ENCODE assay signal across 1 cellular context in genomic region chr9:112559629-112560413, GRCh38.
TF ChIP-seq lines count a peak whose summit lies in the region.

No MANE protein-coding gene starts in this region.

TF ChIP-seq in SK-N-SH treated with all-trans-retinoic acid at 6 μM for 48 hours, 23 proteins besides CTCF, POLR2A, EP300 and RAD21 (continued from another document):
- no peak for TF ChIP-seq CREB5 (CRISPR knock-in tag; IDR thresholded peaks at IDR 0.05; ENCODE audit: low read depth)
- TF ChIP-seq RARB (CRISPR knock-in tag; IDR thresholded peaks at IDR 0.05): no peak
- TF ChIP-seq TSHZ2 (CRISPR knock-in tag; IDR thresholded peaks at IDR 0.05): no peak
- TF ChIP-seq TOX (CRISPR knock-in tag; IDR thresholded peaks at IDR 0.05; ENCODE audit: borderline replicate concordance): no peak
- TF ChIP-seq ZNF565 (CRISPR knock-in tag; conservative IDR thresholded peaks at IDR 0.05; ENCODE audit: low read depth): no peak
- no peak for TF ChIP-seq ISL1 (CRISPR knock-in tag; IDR thresholded peaks at IDR 0.05)
- TF ChIP-seq CSDC2 (CRISPR knock-in tag; IDR thresholded peaks at IDR 0.05): no peak
- no peak for TF ChIP-seq TCF4 (CRISPR knock-in tag; IDR thresholded peaks at IDR 0.05; ENCODE audit: borderline replicate concordance)
